ENCODE assay signal across 8 cellular contexts in genomic region chr15:75453703-75454470, GRCh38. TPM values are rescaled to one million over a fixed set of nuclear protein-coding genes. Genes with fewer than 3 reads are reported as not detected.
A peak's percentile ranks its signal among the peaks of the same experiment; 100 is the strongest.
DNase-seq lines count a peak whose midpoint lies in the region; ATAC-seq and TF ChIP-seq lines count a peak whose summit lies in the region.

No MANE protein-coding gene starts in this region.

- peak; percentile 96 for DNase-seq in CD14-positive monocyte (ENCODE audit: low spot score)
- DNase-seq in NCI-H748 (lab: John Stamatoyannopoulos, UW; ENCODE audit: unreplicated experiment): peak; percentile 99
- peak; percentile 83 to 94 for DNase-seq in activated CD4-positive, alpha-beta T cell treated with anti-CD3 and anti-CD28 coated beads, Interleukin-2, amount 50 U/mL, for 24 hours (ENCODE audit: low read depth in 1 of 2, low spot score in 1 of 2)
- peak; percentile 100 for DNase-seq in dedifferentiated amniotic fluid mesenchymal stem cell (ENCODE audit: extremely low spot score)
- DNase-seq in left kidney (ENCODE audit: low read depth, low spot score): peak; percentile 100
- peak; percentile 98 for DNase-seq in stimulated activated CD4-positive, alpha-beta T cell treated with anti-CD3 and anti-CD28 coated beads, Interleukin-1b, Interleukin-23, amount 100 ng/mL, for 48 hours

- intact Hi-C loops in CD14-positive monocyte (cut with micrococcal nuclease): loop anchor here (5.0 to 10.0 kb wide), 6 partner anchors 87 to 909 kb away; partner anchors contain the start of genes ARID3B (in 1 of the 2), COX5A (in 1 of the 2), IMP3 (in 1 of the 2) and MAN2C1 (in 1 of the 2)

- H3K9me3 Mint-ChIP-seq in CD14-positive monocyte: no peaks in the 10 kb centered on the region

- no peak for TF ChIP-seq CTCF in CD14-positive monocyte (IDR thresholded peaks at IDR 0.05)

- H3K27ac Mint-ChIP-seq in CD14-positive monocyte: peak overlapping the region; percentile 94 to 99 (median 97)

- ATAC-seq in GM19372 (IDR thresholded peaks at IDR 0.05; ENCODE audit: low read depth, unreplicated experiment) (peak; percentile 35), HG03521 (IDR thresholded peaks at IDR 0.05; ENCODE audit: unreplicated experiment) (peak; percentile 32)

- peaks cover 0 to 2% (median 1%) of the 10 kb centered on the region in 3 donors for H3K27me3 Mint-ChIP-seq in CD14-positive monocyte (ENCODE audit: low read depth in 3 of 3)

- peak overlapping the region; percentile 86 to 92 for H3K4me3 Mint-ChIP-seq in CD14-positive monocyte

- H3K36me3 Mint-ChIP-seq in CD14-positive monocyte: no peaks in the 10 kb centered on the region

- H3K4me1 Mint-ChIP-seq in CD14-positive monocyte: peaks cover 37% of the 10 kb centered on the region

RNA-seq across cellular contexts. Expression of gene SIN3A, which starts 2.4 kb away (rescaled TPM):
- 1 to 10 TPM; 2.3 to 7.9 TPM for polyA plus RNA-seq in CD14-positive monocyte

Comparison
In these comparisons a context has a peak if more than half of its experiments do, and no peak if none do; other contexts are left out.
1. Peak in every context shown above with its lines: DNase-seq and ATAC-seq.